In the genomic region with DNA sequence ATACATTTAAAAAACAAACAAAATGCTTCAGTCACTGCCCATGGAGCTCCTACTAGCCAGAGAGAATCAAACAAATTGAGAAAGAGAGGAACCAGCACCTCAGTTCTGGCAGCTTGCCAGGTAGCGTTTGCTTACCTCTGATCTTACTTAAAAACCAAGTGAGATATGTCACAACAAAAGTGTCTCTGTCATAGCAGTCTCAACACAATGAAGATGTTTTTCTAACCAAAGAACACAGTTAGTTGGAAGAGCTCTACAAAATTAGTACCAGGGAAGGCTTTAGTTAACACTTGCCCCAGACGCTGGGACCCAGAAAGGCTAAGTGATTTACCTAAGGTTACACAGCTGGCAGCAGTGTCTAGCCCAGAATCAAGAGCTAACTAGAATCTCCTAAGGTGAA, we compare ENCODE assay signal across 9 cellular contexts. TPM values are rescaled to one million over a fixed set of nuclear protein-coding genes. Genes with fewer than 3 reads are reported as not detected.
A peak's percentile ranks its signal among the peaks of the same experiment; 100 is the strongest.
DNase-seq lines count a peak whose midpoint lies in the region; ATAC-seq and TF ChIP-seq lines count a peak whose summit lies in the region.
"Had no signal": no experiment of that assay in that cellular context is flagged by ENCODE, and none has a peak within 500 bp of the region (broad histone marks: within the 10 kb centered on the region; RNA-seq: fewer than 3 reads in every experiment).

No MANE protein-coding gene starts in this region.

- no peak for TF ChIP-seq CTCF in dorsolateral prefrontal cortex (IDR thresholded peaks at IDR 0.05 in 54 of 56, conservative IDR thresholded peaks at IDR 0.05 in 2 of 56; ENCODE audit: low read depth in 1 of 56, partially characterized antibody in 56 of 56)

- H3K27ac ChIP-seq in dorsolateral prefrontal cortex, result peak overlapping the region in 45 of 59 donors; percentile 1 to 98 (median 55)

- peak overlapping the region in 51 of 59 donors; percentile 24 to 100 (median 94) for H3K4me3 ChIP-seq in dorsolateral prefrontal cortex

- intact Hi-C loops in dorsolateral prefrontal cortex (cut with DNase I), result loop anchor here (10.0 kb wide), 4 partner anchors 118 to 448 kb away; no protein-coding TSS in a partner anchor

- H3K27me3 ChIP-seq in dorsolateral prefrontal cortex, result no peaks in the 10 kb centered on the region
- H3K27me3 ChIP-seq: foreskin keratinocyte had no signal

- DNase-seq in NCI-H446 (lab: John Stamatoyannopoulos, UW) (peak; percentile 2 to 12), NCI-H446 treated with DMSO at 0.1 percent for 48 hours (lab: John Stamatoyannopoulos, UW) (no peak), NCI-H2227 treated with DMSO at 0.1 percent for 48 hours (lab: John Stamatoyannopoulos, UW) (peak; percentile 39), dorsolateral prefrontal cortex (no peak), renal cortical epithelial cell (ENCODE audit: low read depth) (peak; percentile 53), middle frontal gyrus (ENCODE audit: extremely low spot score, low spot score) (no peak), NCI-H187 treated with DMSO at 0.1 percent for 48 hours (lab: John Stamatoyannopoulos, UW) (no peak)

- ATAC-seq in GM21576 (IDR thresholded peaks at IDR 0.05; ENCODE audit: unreplicated experiment), result no peak
- ATAC-seq: foreskin keratinocyte had no signal

RNA-seq across cellular contexts. Expression of a gene that starts 3.4 kb away (rescaled TPM):
- total RNA-seq in dorsolateral prefrontal cortex (100 to 1,000 TPM; 113 to 236 (median 152) TPM), renal cortical epithelial cell (24.5 and 50.4 TPM in 2 replicates)

RNA-seq across cellular contexts. Expression of a gene that starts 3.7 kb away (rescaled TPM):
- total RNA-seq in dorsolateral prefrontal cortex (10 to 100 TPM; 14.7 to 33.1 (median 22.0) TPM), renal cortical epithelial cell (61.9 and 73.5 TPM in 2 replicates)

Comparison
In these comparisons a context has a peak if more than half of its experiments do, and no peak if none do; other contexts are left out.
1. DNase-seq: peak in NCI-H446 (2 of 2), NCI-H2227 treated with DMSO at 0.1 percent for 48 hours (single experiment) and renal cortical epithelial cell (single experiment); none in NCI-H446 treated with DMSO at 0.1 percent for 48 hours (single experiment), dorsolateral prefrontal cortex (0 of 10), middle frontal gyrus (single experiment) and NCI-H187 treated with DMSO at 0.1 percent for 48 hours (single experiment).